ENCODE assay signal across 11 cellular contexts in genomic region chr7:11458736-11459483, GRCh38.
DNase-seq lines count a peak whose midpoint lies in the region; ATAC-seq and TF ChIP-seq lines count a peak whose summit lies in the region.
"Had no signal": no experiment of that assay in that cellular context is flagged by ENCODE, and none has a peak within 500 bp of the region (broad histone marks: within the 10 kb centered on the region; RNA-seq: fewer than 3 reads in every experiment).

No MANE protein-coding gene starts in this region.

- H3K4me1 Mint-ChIP-seq in activated CD8-positive, alpha-beta memory T cell treated with anti-CD3 and anti-CD28 coated beads, Interleukin-2, amount 10 ng/mL, durations not matched to agents 7 days and 5 days, result peaks cover 2% of the 10 kb centered on the region
- H3K4me1 Mint-ChIP-seq: B cell had no signal

- CTCF ChIA-PET in activated CD8-positive, alpha-beta memory T cell treated with anti-CD3 and anti-CD28 coated beads, Interleukin-2, amount 10 ng/mL, durations not matched to agents 7 days and 5 days (lab: Charles Lee), result no interaction called here

- peak; percentile 45 for ATAC-seq in activated CD8-positive, alpha-beta memory T cell treated with anti-CD3 and anti-CD28 coated beads, Interleukin-2, amount 10 ng/mL, durations not matched to agents 7 days and 5 days
- ATAC-seq in GM19035 (IDR thresholded peaks at IDR 0.05; ENCODE audit: unreplicated experiment) (no peak), GM18505 (IDR thresholded peaks at IDR 0.05; ENCODE audit: unreplicated experiment) (no peak)

- TF ChIP-seq EP300 in stomach (IDR thresholded peaks at IDR 0.05), result no peak

- H3K27ac ChIP-seq in esophagus squamous epithelium, result peak overlapping the region in 3 of 4 donors; percentile 10 to 32 (median 16)
- peak overlapping the region; percentile 7 to 72 (median 54) for H3K27ac ChIP-seq in stomach
- H3K27ac ChIP-seq: ascending aorta had no signal

- TF ChIP-seq CTCF in esophagus squamous epithelium (IDR thresholded peaks at IDR 0.05), result no peak
- no peak for TF ChIP-seq CTCF in stomach (IDR thresholded peaks at IDR 0.05)

- H3K4me1 ChIP-seq in esophagus squamous epithelium, result no peaks in the 10 kb centered on the region
- H3K4me1 ChIP-seq in stomach, result peaks cover 0 to 27% (median 17%) of the 10 kb centered on the region in 4 donors
- H3K4me1 ChIP-seq: ascending aorta had no signal

- no peaks in the 10 kb centered on the region for H3K27me3 ChIP-seq in esophagus squamous epithelium
- H3K27me3 ChIP-seq in stomach, result no peaks in the 10 kb centered on the region
- H3K27me3 ChIP-seq: ascending aorta had no signal

- TF ChIP-seq POLR2A in esophagus squamous epithelium (IDR thresholded peaks at IDR 0.05) (no peak), stomach (IDR thresholded peaks at IDR 0.05) (no peak), GM18505 (IDR thresholded peaks at IDR 0.05; ENCODE audit: borderline replicate concordance, extremely low read depth, insufficient read depth, insufficient read length) (no peak)

- no peak overlapping the region for H3K4me3 Mint-ChIP-seq in activated CD8-positive, alpha-beta memory T cell treated with anti-CD3 and anti-CD28 coated beads, Interleukin-2, amount 10 ng/mL, durations not matched to agents 7 days and 5 days
- H3K4me3 Mint-ChIP-seq: B cell had no signal

- DNase-seq in activated CD8-positive, alpha-beta memory T cell treated with anti-CD3 and anti-CD28 coated beads, Interleukin-2, amount 10 ng/mL, durations not matched to agents 7 days and 5 days, result no peak
- no peak for DNase-seq in activated CD8-positive, alpha-beta memory T cell treated with anti-CD3 and anti-CD28 coated beads, Interleukin-2, amount 50 U/mL, for 48 hours
- DNase-seq in NCI-H69 (lab: John Stamatoyannopoulos, UW), result peak; percentile 58
- no peak for DNase-seq in esophagus squamous epithelium (lab: John Stamatoyannopoulos, UW)
- no peak for DNase-seq in stomach
- DNase-seq in NCI-H345 (lab: John Stamatoyannopoulos, UW), result no peak
- DNase-seq: KG1 had no signal

- no peaks in the 10 kb centered on the region for H3K27me3 Mint-ChIP-seq in activated CD8-positive, alpha-beta memory T cell treated with anti-CD3 and anti-CD28 coated beads, Interleukin-2, amount 10 ng/mL, durations not matched to agents 7 days and 5 days
- H3K27me3 Mint-ChIP-seq: B cell had no signal

- no peaks in the 10 kb centered on the region for H3K36me3 ChIP-seq in esophagus squamous epithelium
- H3K36me3 ChIP-seq in stomach, result no peaks in the 10 kb centered on the region
- H3K36me3 ChIP-seq: ascending aorta had no signal

- no peak overlapping the region for H3K27ac Mint-ChIP-seq in activated CD8-positive, alpha-beta memory T cell treated with anti-CD3 and anti-CD28 coated beads, Interleukin-2, amount 10 ng/mL, durations not matched to agents 7 days and 5 days
- H3K27ac Mint-ChIP-seq: B cell had no signal

- H3K4me3 ChIP-seq in esophagus squamous epithelium, result no peak overlapping the region
- no peak overlapping the region for H3K4me3 ChIP-seq in stomach
- H3K4me3 ChIP-seq: ascending aorta had no signal

- no peaks in the 10 kb centered on the region for H3K36me3 Mint-ChIP-seq in activated CD8-positive, alpha-beta memory T cell treated with anti-CD3 and anti-CD28 coated beads, Interleukin-2, amount 10 ng/mL, durations not matched to agents 7 days and 5 days

- intact Hi-C loops in esophagus squamous epithelium (cut with DNase I), result no loop called here
- intact Hi-C loops in stomach (cut with DNase I; ENCODE audit: low total_unique reads), result no loop called here

- 43 to 46% methylated on average over 5 of the region's 5 CpGs for WGBS in esophagus squamous epithelium, 2 donors
- 35 to 51% (median 40%) methylated on average over 5 of the region's 5 CpGs for WGBS in stomach, 5 donors

- H3K9me3 Mint-ChIP-seq in activated CD8-positive, alpha-beta memory T cell treated with anti-CD3 and anti-CD28 coated beads, Interleukin-2, amount 10 ng/mL, durations not matched to agents 7 days and 5 days (ENCODE audit: low read depth), result no peaks in the 10 kb centered on the region

- H3K9me3 ChIP-seq in esophagus squamous epithelium (no peaks in the 10 kb centered on the region), stomach (no peaks in the 10 kb centered on the region)
- H3K9me3 ChIP-seq: ascending aorta had no signal
